ENCODE assay signal across 13 cellular contexts in the genomic region with DNA sequence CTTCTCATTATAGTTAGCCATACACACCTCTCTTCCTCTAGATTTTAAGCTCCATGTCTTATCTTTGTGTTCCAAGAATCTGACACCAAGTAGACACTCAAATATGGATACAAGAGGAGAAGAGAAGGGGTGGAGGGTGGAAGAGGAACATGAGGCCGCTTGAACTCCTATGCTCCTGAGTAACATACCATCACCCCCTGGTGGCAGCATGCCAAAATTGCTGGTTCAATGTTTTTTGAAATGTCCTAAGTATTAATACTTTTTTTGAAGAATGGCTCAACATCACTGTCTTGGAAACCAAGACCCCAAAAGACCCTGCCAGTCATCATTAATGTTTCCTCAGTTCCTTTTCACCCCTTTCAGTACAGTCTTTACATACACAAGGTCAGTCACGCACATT.
DNase-seq lines count a peak whose midpoint lies in the region; ATAC-seq, FAIRE-seq and TF ChIP-seq lines count a peak whose summit lies in the region.
"Had no signal": no experiment of that assay in that cellular context is flagged by ENCODE, and none has a peak within 500 bp of the region (broad histone marks: within the 10 kb centered on the region; RNA-seq: fewer than 3 reads in every experiment).

No MANE protein-coding gene starts in this region.

- no peak overlapping the region for H3K27ac Mint-ChIP-seq in mesothelial cell of epicardium
- H3K27ac Mint-ChIP-seq in activated T-helper 2 cell treated with anti-CD3 and anti-CD28 coated beads, Interferon-gamma antibody, Interleukin-2, Interleukin-4, amounts not matched to agents 10 μg/mL and 5 μg/mL and 100 μg/mL, durations not matched to agents 14 hours and 24 hours and 36 hours, result no peak overlapping the region
- H3K27ac Mint-ChIP-seq: CD4-positive, alpha-beta T cell had no signal

- no peak overlapping the region for H3K4me3 ChIP-seq in GM12875 (ENCODE audit: low read depth, low read length)
- H3K4me3 ChIP-seq in K562, result no peak overlapping the region
- H3K4me3 ChIP-seq: pancreas had no signal

- BruUV-seq in K562 (replicated peaks; lab: Mats Ljungman, UMichigan), result no TSS peak

- no peaks in the 10 kb centered on the region for H3K9me3 Mint-ChIP-seq in mesothelial cell of epicardium
- peaks cover 10% of the 10 kb centered on the region for H3K9me3 Mint-ChIP-seq in activated T-helper 2 cell treated with anti-CD3 and anti-CD28 coated beads, Interferon-gamma antibody, Interleukin-2, Interleukin-4, amounts not matched to agents 10 μg/mL and 5 μg/mL and 100 μg/mL, durations not matched to agents 14 hours and 24 hours and 36 hours

- intact Hi-C loops in K562 (cut with micrococcal nuclease), result no loop called here
- intact Hi-C loops in activated T-helper 2 cell treated with anti-CD3 and anti-CD28 coated beads, Interferon-gamma antibody, Interleukin-2, Interleukin-4, amounts not matched to agents 10 μg/mL and 5 μg/mL and 100 μg/mL, durations not matched to agents 14 hours and 24 hours and 36 hours (cut with micrococcal nuclease), result no loop called here

- no peak overlapping the region for H3K4me3 Mint-ChIP-seq in mesothelial cell of epicardium
- H3K4me3 Mint-ChIP-seq in activated T-helper 2 cell treated with anti-CD3 and anti-CD28 coated beads, Interferon-gamma antibody, Interleukin-2, Interleukin-4, amounts not matched to agents 10 μg/mL and 5 μg/mL and 100 μg/mL, durations not matched to agents 14 hours and 24 hours and 36 hours (ENCODE audit: low read depth), result no peak overlapping the region
- H3K4me3 Mint-ChIP-seq: CD4-positive, alpha-beta T cell had no signal

- CTCF ChIA-PET in K562 (lab: Yijun Ruan, JAX; ENCODE audit: low intra/inter-chr PET ratio), result no interaction called here

- no peaks in the 10 kb centered on the region for H3K79me2 ChIP-seq in K562 (ENCODE audit: control insufficient read depth, insufficient read depth, low read length)

- 0% methylated on average over 2 of the region's 2 CpGs for WGBS in K562 (ENCODE audit: insufficient coverage, low coverage, missing lambda C conversion rate)

- TF ChIP-seq CTCF in 22Rv1 (IDR thresholded peaks at IDR 0.05) (0 out of 2 replicates have a peak, but pooled peaks have one; percentile 17), GM12875 (IDR thresholded peaks at IDR 0.05; ENCODE audit: borderline replicate concordance, insufficient read depth, low read depth, low read length) (peak; percentile 49; the same call in 1 of the 2 replicates), K562 (IDR thresholded peaks at IDR 0.05 in 2 of 3, conservative IDR thresholded peaks at IDR 0.05 in 1 of 3; ENCODE audit: insufficient read depth in 2 of 3, low read depth in 1 of 3, low read length in 3 of 3) (peak in 2 of 3 experiments; percentile 32 to 35; a peak in 1 of 6 replicates), mesothelial cell of epicardium (IDR thresholded peaks at IDR 0.05; ENCODE audit: unreplicated experiment) (peak; percentile 55), omental fat pad (IDR thresholded peaks at IDR 0.05) (no peak)

- H3K27me3 Mint-ChIP-seq in mesothelial cell of epicardium (ENCODE audit: low read depth), result no peaks in the 10 kb centered on the region
- H3K27me3 Mint-ChIP-seq in activated T-helper 2 cell treated with anti-CD3 and anti-CD28 coated beads, Interferon-gamma antibody, Interleukin-2, Interleukin-4, amounts not matched to agents 10 μg/mL and 5 μg/mL and 100 μg/mL, durations not matched to agents 14 hours and 24 hours and 36 hours (ENCODE audit: low read depth), result no peaks in the 10 kb centered on the region

- H3K9me1 ChIP-seq in K562 (ENCODE audit: control insufficient read depth, insufficient read depth, low read length), result no peaks in the 10 kb centered on the region

- in situ Hi-C loops in K562 (cut with MboI), result no loop called here

- FAIRE-seq in K562 (lab: Jason Lieb, UNC), result no peak
- FAIRE-seq: colon, pancreas had no signal

- TF ChIP-seq POLR2A in K562 (conservative IDR thresholded peaks at IDR 0.05), result no peak

- H3K9ac ChIP-seq in K562 (ENCODE audit: insufficient read depth in 1 of 2, low read depth in 2 of 2, low read length in 2 of 2), result no peak overlapping the region

- no peak overlapping the region for H2AFZ ChIP-seq in K562 (ENCODE audit: low read depth, low read length)

- peaks cover 41% of the 10 kb centered on the region for H3K4me1 Mint-ChIP-seq in mesothelial cell of epicardium
- no peaks in the 10 kb centered on the region for H3K4me1 Mint-ChIP-seq in activated T-helper 2 cell treated with anti-CD3 and anti-CD28 coated beads, Interferon-gamma antibody, Interleukin-2, Interleukin-4, amounts not matched to agents 10 μg/mL and 5 μg/mL and 100 μg/mL, durations not matched to agents 14 hours and 24 hours and 36 hours (ENCODE audit: low read depth)

- peak in 3 of 4 experiments; percentile 15 to 30 (median 28) for DNase-seq in K562 (ENCODE audit: extremely low read depth in 1 of 4, low spot score in 3 of 4)
- DNase-seq in mesothelial cell of epicardium (ENCODE audit: low spot score in 2 of 2, unreplicated experiment in 2 of 2), result no peak
- no peak for DNase-seq in omental fat pad (ENCODE audit: low spot score)
- no peak for DNase-seq in activated T-helper 2 cell treated with anti-CD3 and anti-CD28 coated beads, Interferon-gamma antibody, Interleukin-2, Interleukin-4, amounts not matched to agents 10 μg/mL and 5 μg/mL and 100 μg/mL, durations not matched to agents 14 hours and 24 hours and 36 hours (ENCODE audit: low spot score)
- DNase-seq: activated T-cell treated with anti-CD3 and anti-CD28 coated beads for 4 hours; CD4-positive, alpha-beta T cell; NCI-H2171 treated with DMSO at 0.1 percent for 48 hours; pancreas had no signal

- H3K36me3 ChIP-seq in K562 (ENCODE audit: control insufficient read depth, insufficient read depth, low read length), result no peaks in the 10 kb centered on the region
- H3K36me3 ChIP-seq: pancreas had no signal

- H3K27ac ChIP-seq in 22Rv1 (no peak overlapping the region), K562 (ENCODE audit: extremely low read depth, low read depth, low read length) (no peak overlapping the region)
- H3K27ac ChIP-seq: pancreas had no signal

- no peak for TF ChIP-seq EP300 in K562 (IDR thresholded peaks at IDR 0.05; ENCODE audit: low read length)

- no peak for ATAC-seq in K562
- ATAC-seq in omental fat pad (ENCODE audit: low FRiP score), result no peak
- ATAC-seq in esophagus mucosa, result no peak
- no peak for ATAC-seq in HG03095 (IDR thresholded peaks at IDR 0.05; ENCODE audit: unreplicated experiment)
- ATAC-seq: pancreas had no signal

- H3K4me1 ChIP-seq in K562 (replicated peaks in 1 of 2; ENCODE audit: control insufficient read depth in 2 of 2, insufficient read depth in 2 of 2, low read length in 2 of 2), result no peaks in the 10 kb centered on the region

- H3K9me3 ChIP-seq in K562 (replicated peaks; ENCODE audit: control insufficient read depth, insufficient read depth, low read depth, low read length), result peaks cover 2% of the 10 kb centered on the region
- H3K9me3 ChIP-seq: pancreas had no signal

- H3K4me2 ChIP-seq in K562 (ENCODE audit: insufficient read depth, low read length), result no peak overlapping the region

- TF ChIP-seq RAD21 in K562 (CRISPR knock-in tag; conservative IDR thresholded peaks at IDR 0.05 in 1 of 2, IDR thresholded peaks at IDR 0.05 in 1 of 2), result no peak

- H3K36me3 Mint-ChIP-seq in mesothelial cell of epicardium, result peaks cover 2% of the 10 kb centered on the region
- H3K36me3 Mint-ChIP-seq in activated T-helper 2 cell treated with anti-CD3 and anti-CD28 coated beads, Interferon-gamma antibody, Interleukin-2, Interleukin-4, amounts not matched to agents 10 μg/mL and 5 μg/mL and 100 μg/mL, durations not matched to agents 14 hours and 24 hours and 36 hours (ENCODE audit: low read depth), result no peaks in the 10 kb centered on the region

- POLR2A ChIA-PET in K562 (lab: Yijun Ruan, JAX), result no interaction called here

- H4K20me1 ChIP-seq in K562 (replicated peaks; ENCODE audit: control insufficient read depth, insufficient read depth, low read length), result peaks cover 7% of the 10 kb centered on the region; the same call in 1 of the 2 replicates

- peaks cover 0 to 2% of the 10 kb centered on the region in 2 experiments; a peak in 2 of 5 replicates for H3K27me3 ChIP-seq in K562 (ENCODE audit: control insufficient read depth in 2 of 2, insufficient read depth in 2 of 2, low read length in 2 of 2)
- H3K27me3 ChIP-seq: pancreas had no signal

TF ChIP-seq in K562, 482 proteins besides CTCF, POLR2A, EP300 and RAD21:
- TF ChIP-seq NFIC (IDR thresholded peaks at IDR 0.05) (peak; percentile 49), C11orf30 (IDR thresholded peaks at IDR 0.05; ENCODE audit: low read depth) (0 out of 2 replicates have a peak, but pooled peaks have one; percentile 5), HDAC8 (tag; IDR thresholded peaks at IDR 0.05) (no peak), RFX1 (IDR thresholded peaks at IDR 0.05) (no peak)

Comparison
In these comparisons a context has a peak if more than half of its experiments do, and no peak if none do; other contexts are left out.
1. CTCF ChIP-seq: peak in 22Rv1 (single experiment), GM12875 (single experiment), K562 (2 of 3) and mesothelial cell of epicardium (single experiment); none in omental fat pad (0 of 3).
2. DNase-seq: peak in K562 (3 of 4); none in mesothelial cell of epicardium (0 of 2), omental fat pad (single experiment) and activated T-helper 2 cell treated with anti-CD3 and anti-CD28 coated beads, Interferon-gamma antibody, Interleukin-2, Interleukin-4, amounts not matched to agents 10 μg/mL and 5 μg/mL and 100 μg/mL, durations not matched to agents 14 hours and 24 hours and 36 hours (single experiment).